21 cellular contexts compared by ENCODE assay signal in the genomic region with DNA sequence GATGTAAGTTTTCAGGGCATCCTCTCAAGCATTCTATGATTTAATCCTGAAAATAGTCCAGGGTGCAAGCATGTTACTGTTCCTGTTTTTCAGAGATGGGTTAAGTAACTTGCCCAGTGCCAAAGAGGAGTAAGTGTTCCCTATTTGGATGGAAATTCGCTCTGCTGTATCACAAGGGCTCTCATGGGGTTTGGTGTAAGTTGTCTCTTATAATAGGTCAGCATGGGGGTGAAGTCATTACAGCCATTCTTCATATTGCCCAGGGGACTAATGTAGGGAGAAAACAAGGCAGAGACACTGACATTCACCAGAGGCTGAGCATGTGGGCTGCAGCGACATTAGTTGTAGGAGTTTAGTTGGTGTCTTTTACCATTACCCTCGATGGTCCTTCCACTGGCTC.
"Had no signal": no experiment of that assay in that cellular context is flagged by ENCODE, and none has a peak within 500 bp of the region (broad histone marks: within the 10 kb centered on the region; RNA-seq: fewer than 3 reads in every experiment).

No MANE protein-coding gene starts in this region.

- H3K9me3 ChIP-seq: esophagus squamous epithelium, gastroesophageal sphincter, mucosa of descending colon, neutrophil, psoas muscle, spleen, tibial artery, upper lobe of right lung, vagina had no signal

- H3K27me3 ChIP-seq: esophagus squamous epithelium, gastroesophageal sphincter, hepatocyte, neutrophil, spleen, tibial artery, upper lobe of right lung, vagina had no signal

- H3K27ac ChIP-seq: epithelial cell of prostate, esophagus squamous epithelium, gastroesophageal sphincter, hepatocyte, neutrophil, psoas muscle, spleen, tibial artery, upper lobe of right lung, vagina had no signal

- DNase-seq: effector memory CD8-positive, alpha-beta T cell; esophagus squamous epithelium; foreskin fibroblast; kidney glomerular epithelial cell; mucosa of descending colon; naive thymus-derived CD8-positive, alpha-beta T cell; psoas muscle; retina; spleen; stimulated activated CD4-positive, alpha-beta T cell treated with anti-CD3 and anti-CD28 coated beads, Interleukin-15, amount 100 ng/mL, for 24 hours; stimulated activated CD4-positive, alpha-beta T cell treated with anti-CD3 and anti-CD28 coated beads, Interleukin-1b, Interleukin-23, amount 100 ng/mL, for 48 hours; stimulated activated CD4-positive, alpha-beta T cell treated with anti-CD3 and anti-CD28 coated beads, Interleukin-4, amount 100 ng/mL, for 24 hours; stimulated activated naive CD4-positive, alpha-beta T cell treated with Interleukin-2 at 50 U/mL for 16 hours; tibial artery; upper lobe of right lung had no signal

- H3K27me3 Mint-ChIP-seq: effector memory CD8-positive, alpha-beta T cell; naive thymus-derived CD8-positive, alpha-beta T cell had no signal

- H3K4me3 Mint-ChIP-seq: effector memory CD8-positive, alpha-beta T cell; naive thymus-derived CD8-positive, alpha-beta T cell had no signal

- H3K4me3 ChIP-seq: esophagus squamous epithelium, gastroesophageal sphincter, hepatocyte, mucosa of descending colon, psoas muscle, spleen, tibial artery, upper lobe of right lung, vagina had no signal

- H3K36me3 ChIP-seq: esophagus squamous epithelium, gastroesophageal sphincter, neutrophil, spleen, tibial artery, upper lobe of right lung, vagina had no signal

- H3K27ac Mint-ChIP-seq: effector memory CD8-positive, alpha-beta T cell; naive thymus-derived CD8-positive, alpha-beta T cell had no signal

- ATAC-seq: effector memory CD8-positive, alpha-beta T cell; gastroesophageal sphincter; mucosa of descending colon; naive thymus-derived CD8-positive, alpha-beta T cell; psoas muscle; sciatic nerve; upper lobe of right lung had no signal

- H3K9me3 Mint-ChIP-seq: effector memory CD8-positive, alpha-beta T cell; naive thymus-derived CD8-positive, alpha-beta T cell had no signal

- H3K36me3 Mint-ChIP-seq: naive thymus-derived CD8-positive, alpha-beta T cell had no signal

- H3K4me1 ChIP-seq: esophagus squamous epithelium, gastroesophageal sphincter, psoas muscle, spleen, tibial artery, upper lobe of right lung, vagina had no signal
